In the genomic region with DNA sequence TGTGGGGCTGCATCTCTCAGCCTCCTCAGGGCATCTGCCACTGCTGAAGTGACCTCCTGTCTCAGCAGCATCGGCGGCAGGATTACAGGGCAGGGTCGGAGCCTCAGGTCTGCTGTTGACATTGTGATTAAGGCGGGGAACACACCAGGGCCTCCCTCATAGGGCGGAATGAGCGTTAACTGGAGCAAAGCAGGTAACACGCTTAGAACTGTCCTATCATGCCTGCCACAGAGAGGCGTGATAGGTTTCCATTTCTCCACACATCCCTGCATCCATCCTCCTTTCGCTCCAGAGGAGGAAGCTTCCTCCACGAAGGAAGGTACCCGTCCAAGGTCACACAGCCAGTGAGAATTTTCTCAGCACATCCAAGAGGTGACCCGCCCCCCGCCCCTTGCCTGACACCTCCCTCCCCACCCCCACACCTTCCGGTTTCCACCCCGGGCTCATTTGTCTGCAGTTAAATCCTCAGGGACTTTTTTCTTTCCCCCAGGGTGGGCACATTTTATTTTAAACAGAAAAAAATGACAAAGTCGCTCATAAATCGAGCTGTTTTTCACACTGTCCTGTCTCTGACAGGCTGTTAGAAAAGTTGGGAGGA, we compare ENCODE assay signal across 18 cellular contexts.
"Had no signal": no experiment of that assay in that cellular context is flagged by ENCODE, and none has a peak within 500 bp of the region (broad histone marks: within the 10 kb centered on the region; RNA-seq: fewer than 3 reads in every experiment).

No MANE protein-coding gene starts in this region.

- ATAC-seq: activated CD4-positive, CD25-positive, alpha-beta regulatory T cell treated with anti-CD3 and anti-CD28 coated beads, Interleukin-2, amount 50 U/mL, for 24 hours; activated CD8-positive, alpha-beta memory T cell treated with anti-CD3 and anti-CD28 coated beads, Interleukin-2, amount 10 ng/mL, durations not matched to agents 7 days and 5 days; stimulated activated naive CD8-positive, alpha-beta T cell treated with anti-CD3 and anti-CD28 coated beads, Interleukin-15, amount 100 ng/mL, for 72 hours; T-helper 17 cell had no signal

- H3K36me3 Mint-ChIP-seq: activated CD8-positive, alpha-beta memory T cell treated with anti-CD3 and anti-CD28 coated beads, Interleukin-2, amount 10 ng/mL, durations not matched to agents 7 days and 5 days; activated naive CD4-positive, alpha-beta T cell treated with anti-CD3 and anti-CD28 coated beads, Interleukin-2, amount 50 U/mL, for 24 hours; brain had no signal

- DNase-seq: activated CD4-positive, alpha-beta T cell treated with anti-CD3 and anti-CD28 coated beads, Interleukin-2, amount 50 U/mL, for 48 hours; activated CD8-positive, alpha-beta memory T cell treated with anti-CD3 and anti-CD28 coated beads, Interleukin-2, amount 10 ng/mL, durations not matched to agents 7 days and 5 days; activated effector memory CD4-positive, alpha-beta T cell treated with Interleukin-2 at 50 U/mL for 16 hours; activated T-cell treated with anti-CD3 and anti-CD28 coated beads, Interleukin-2, amount 50 U/mL, for 24 hours; amniotic stem cell; cerebellar nuclear complex; glutamatergic neuron; retina; stimulated activated CD4-positive, alpha-beta T cell treated with anti-CD3 and anti-CD28 coated beads, Interleukin-4, amount 100 ng/mL, for 4 hours; stimulated activated naive CD8-positive, alpha-beta T cell treated with anti-CD3 and anti-CD28 coated beads, Interleukin-15, amount 100 ng/mL, for 72 hours; T-helper 17 cell had no signal

- H3K4me1 Mint-ChIP-seq: activated CD8-positive, alpha-beta memory T cell treated with anti-CD3 and anti-CD28 coated beads, Interleukin-2, amount 10 ng/mL, durations not matched to agents 7 days and 5 days; activated naive CD4-positive, alpha-beta T cell treated with anti-CD3 and anti-CD28 coated beads, Interleukin-2, amount 50 U/mL, for 24 hours; stimulated activated naive CD8-positive, alpha-beta T cell treated with anti-CD3 and anti-CD28 coated beads, Interleukin-15, amount 100 ng/mL, for 72 hours; T-helper 17 cell had no signal

- H3K79me2 ChIP-seq: parathyroid adenoma had no signal

- H3K4me3 Mint-ChIP-seq: activated CD8-positive, alpha-beta memory T cell treated with anti-CD3 and anti-CD28 coated beads, Interleukin-2, amount 10 ng/mL, durations not matched to agents 7 days and 5 days; activated naive CD4-positive, alpha-beta T cell treated with anti-CD3 and anti-CD28 coated beads, Interleukin-2, amount 50 U/mL, for 24 hours; activated T-cell treated with anti-CD3 and anti-CD28 coated beads, Interleukin-2, amount 50 U/mL, for 24 hours; dendritic cell treated with granulocyte-macrophage colony-stimulating factor and Interleukin-4, amounts not matched to agents 40 ng/mL and 50 ng/mL, for 4 days; neural crest cell; stimulated activated naive CD8-positive, alpha-beta T cell treated with anti-CD3 and anti-CD28 coated beads, Interleukin-15, amount 100 ng/mL, for 72 hours; T-helper 17 cell had no signal

- H2AFZ ChIP-seq: parathyroid adenoma had no signal

- H3K27ac Mint-ChIP-seq: activated CD8-positive, alpha-beta memory T cell treated with anti-CD3 and anti-CD28 coated beads, Interleukin-2, amount 10 ng/mL, durations not matched to agents 7 days and 5 days; activated naive CD4-positive, alpha-beta T cell treated with anti-CD3 and anti-CD28 coated beads, Interleukin-2, amount 50 U/mL, for 24 hours; activated T-cell treated with anti-CD3 and anti-CD28 coated beads, Interleukin-2, amount 50 U/mL, for 24 hours; dendritic cell treated with granulocyte-macrophage colony-stimulating factor and Interleukin-4, amounts not matched to agents 40 ng/mL and 50 ng/mL, for 4 days; T-helper 17 cell had no signal

- H3K36me3 ChIP-seq: thoracic aorta had no signal

- H3K4me1 ChIP-seq: parathyroid adenoma had no signal

- H3K4me3 ChIP-seq: thoracic aorta had no signal

- H3K27ac ChIP-seq: parathyroid adenoma, thoracic aorta had no signal

- H3K9me3 ChIP-seq: thoracic aorta had no signal

- H3K9me3 Mint-ChIP-seq: activated naive CD4-positive, alpha-beta T cell treated with anti-CD3 and anti-CD28 coated beads, Interleukin-2, amount 50 U/mL, for 24 hours; activated T-cell treated with anti-CD3 and anti-CD28 coated beads, Interleukin-2, amount 50 U/mL, for 24 hours; dendritic cell treated with granulocyte-macrophage colony-stimulating factor and Interleukin-4, amounts not matched to agents 40 ng/mL and 50 ng/mL, for 4 days; neural crest cell had no signal

- H3K9ac ChIP-seq: parathyroid adenoma had no signal
